In the genomic region with DNA sequence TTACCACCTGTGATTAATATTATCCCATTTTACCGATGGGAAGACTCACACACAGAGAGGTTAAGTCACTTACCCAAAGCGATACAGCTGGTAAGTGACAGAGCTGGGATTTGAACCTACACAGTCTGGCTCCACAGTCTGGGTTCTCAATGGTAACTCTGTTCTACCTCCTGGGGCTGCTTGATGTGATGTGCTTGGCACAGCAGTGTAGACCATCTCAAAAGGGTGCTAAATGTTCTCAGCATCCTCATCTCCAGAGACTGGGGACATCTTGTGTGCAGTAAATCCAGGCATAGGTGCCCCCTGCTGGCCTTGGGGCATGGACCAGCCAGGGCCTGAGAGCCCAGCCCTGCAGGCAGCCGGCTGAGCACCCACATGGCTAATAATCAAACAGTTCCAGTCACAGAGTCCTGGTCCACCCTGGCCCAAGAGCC, we compare ENCODE assay signal across 8 cellular contexts. TPM values are rescaled to one million over a fixed set of nuclear protein-coding genes. Genes with fewer than 3 reads are reported as not detected.
A peak's percentile ranks its signal among the peaks of the same experiment; 100 is the strongest.
DNase-seq lines count a peak whose midpoint lies in the region; ATAC-seq and TF ChIP-seq lines count a peak whose summit lies in the region.

No MANE protein-coding gene starts in this region.

- DNase-seq in Caco-2 (peak; percentile 80 to 90), HFF-Myc (ENCODE audit: extremely low read depth, low read depth) (peak; percentile 19), SK-N-DZ (ENCODE audit: low spot score) (peak; percentile 60), kidney tubule cell (ENCODE audit: low spot score) (peak; percentile 72)

- no peaks in the 10 kb centered on the region for H3K36me3 ChIP-seq in Caco-2 (ENCODE audit: control insufficient read depth, insufficient read depth, low read length)

- BruUV-seq in Caco-2 (replicated peaks; lab: Mats Ljungman, UMichigan): no TSS peak

- no peaks in the 10 kb centered on the region for H3K36me3 Mint-ChIP-seq in Caco-2 (ENCODE audit: insufficient read depth, unreplicated experiment)
- no peaks in the 10 kb centered on the region for H3K36me3 Mint-ChIP-seq in brain
- H3K36me3 Mint-ChIP-seq in stimulated activated memory B cell treated with anti-CD40 and anti-IgM and Interleukin-4, amounts not matched to agents 10 μg/mL and 1 μg/mL and 100 μg/mL, for 72 hours: no peaks in the 10 kb centered on the region

- H3K27ac Mint-ChIP-seq in Caco-2 (ENCODE audit: unreplicated experiment) (no peak overlapping the region), brain (no peak overlapping the region)
- no peak overlapping the region for H3K27ac Mint-ChIP-seq in stimulated activated memory B cell treated with anti-CD40 and anti-IgM and Interleukin-4, amounts not matched to agents 10 μg/mL and 1 μg/mL and 100 μg/mL, for 72 hours

- POLR2A ChIA-PET in Caco-2 (lab: Charles Lee): no interaction called here

- H3K4me3 ChIP-seq in Caco-2 (ENCODE audit: low read depth, low read length) (no peak overlapping the region), HFF-Myc (replicated peaks; ENCODE audit: low read depth, low read length) (no peak overlapping the region)

- no peak overlapping the region for H3K4me3 Mint-ChIP-seq in Caco-2 (ENCODE audit: unreplicated experiment)
- no peak overlapping the region for H3K4me3 Mint-ChIP-seq in brain
- no peak overlapping the region for H3K4me3 Mint-ChIP-seq in stimulated activated memory B cell treated with anti-CD40 and anti-IgM and Interleukin-4, amounts not matched to agents 10 μg/mL and 1 μg/mL and 100 μg/mL, for 72 hours

- H3K27me3 ChIP-seq in Caco-2 (replicated peaks; ENCODE audit: control insufficient read depth, insufficient read depth, low read length): no peaks in the 10 kb centered on the region

- no peaks in the 10 kb centered on the region for H3K9me3 ChIP-seq in Caco-2

- H3K27me3 Mint-ChIP-seq in Caco-2 (ENCODE audit: insufficient read depth, unreplicated experiment): no peaks in the 10 kb centered on the region
- peaks cover 3% of the 10 kb centered on the region for H3K27me3 Mint-ChIP-seq in brain
- peaks cover 56% of the 10 kb centered on the region for H3K27me3 Mint-ChIP-seq in stimulated activated memory B cell treated with anti-CD40 and anti-IgM and Interleukin-4, amounts not matched to agents 10 μg/mL and 1 μg/mL and 100 μg/mL, for 72 hours

- intact Hi-C loops in Caco-2 (cut with micrococcal nuclease; ENCODE audit: unreplicated experiment): loop anchor here (1.0 kb wide), 7 partner anchors 16 to 144 kb away; no protein-coding TSS in a partner anchor

- TF ChIP-seq CTCF in Caco-2 (IDR thresholded peaks at IDR 0.05; ENCODE audit: insufficient read depth in 1 of 2, low read depth in 1 of 2, low read length in 1 of 2, severe bottlenecking in 1 of 2, unreplicated experiment in 1 of 2) (peak; percentile 80 to 95), HFF-Myc (IDR thresholded peaks at IDR 0.05; ENCODE audit: low read depth, low read length, missing control alignments) (peak; percentile 70), brain (conservative IDR thresholded peaks at IDR 0.05) (peak; percentile 43 to 48)

- H3K4me1 Mint-ChIP-seq in Caco-2 (ENCODE audit: low read depth, unreplicated experiment): no peaks in the 10 kb centered on the region
- no peaks in the 10 kb centered on the region for H3K4me1 Mint-ChIP-seq in brain
- peaks cover 7% of the 10 kb centered on the region for H3K4me1 Mint-ChIP-seq in stimulated activated memory B cell treated with anti-CD40 and anti-IgM and Interleukin-4, amounts not matched to agents 10 μg/mL and 1 μg/mL and 100 μg/mL, for 72 hours

- CTCF ChIA-PET in Caco-2 (lab: Charles Lee): interaction anchor here (1.0 to 1.6 kb wide), 3 partner anchors 19 to 129 kb away, joined by 3 to 6 read pairs (median 4); no protein-coding TSS in a partner anchor

- peak; percentile 60 for ATAC-seq in stimulated activated memory B cell treated with anti-CD40 and anti-IgM and Interleukin-4, amounts not matched to agents 10 μg/mL and 1 μg/mL and 100 μg/mL, for 72 hours
- ATAC-seq in GM21723 (IDR thresholded peaks at IDR 0.05; ENCODE audit: unreplicated experiment) (no peak), GM19395 (IDR thresholded peaks at IDR 0.05; ENCODE audit: unreplicated experiment) (no peak)

- H3K9me3 Mint-ChIP-seq in Caco-2 (ENCODE audit: unreplicated experiment) (no peaks in the 10 kb centered on the region), brain (peaks cover 0 to 2% (median 0%) of the 10 kb centered on the region in 5 experiments)
- H3K9me3 Mint-ChIP-seq in stimulated activated memory B cell treated with anti-CD40 and anti-IgM and Interleukin-4, amounts not matched to agents 10 μg/mL and 1 μg/mL and 100 μg/mL, for 72 hours: no peaks in the 10 kb centered on the region

- H3K4me1 ChIP-seq in Caco-2: no peaks in the 10 kb centered on the region

RNA-seq across cellular contexts. Expression of a gene that starts 15.4 kb away (rescaled TPM):
- 31.8 and 32.4 TPM in 2 replicates for total RNA-seq in Caco-2 (2022)
- 72.4 and 75.6 TPM in 2 replicates for polyA plus RNA-seq in SK-N-DZ (2014; cell fraction: cytosol; rRNA removed)
- polyA plus RNA-seq in SK-N-DZ (2014; cell fraction: nucleus; rRNA removed): 225 and 228 TPM in 2 replicates
- 66.4 TPM for polyA plus RNA-seq in brain (ENCODE audit: insufficient read depth, low read depth, low replicate concordance)

RNA-seq across cellular contexts. Expression of a gene that starts 25.6 kb away (rescaled TPM):
- 1.1 and 1.2 TPM in 2 replicates for total RNA-seq in Caco-2 (2022)
- polyA plus RNA-seq in SK-N-DZ (2014; cell fraction: cytosol; rRNA removed): 0.14 TPM in 1 of 2 replicates, not detected in the other
- not detected in 2 replicates for polyA plus RNA-seq in SK-N-DZ (2014; cell fraction: nucleus; rRNA removed)
- 2.4 TPM for polyA plus RNA-seq in brain (ENCODE audit: insufficient read depth, low read depth, low replicate concordance)

RNA-seq across cellular contexts. Expression of a gene that starts 52.1 kb away (rescaled TPM):
- total RNA-seq in Caco-2 (2022): 0.25 TPM in 1 of 2 replicates, not detected in the other
- polyA plus RNA-seq in SK-N-DZ (2014; cell fraction: cytosol; rRNA removed): not detected in 2 replicates
- polyA plus RNA-seq in SK-N-DZ (2014; cell fraction: nucleus; rRNA removed): not detected in 2 replicates
- 0.29 TPM for polyA plus RNA-seq in brain (ENCODE audit: insufficient read depth, low read depth, low replicate concordance)

Comparison
In these comparisons a context has a peak if more than half of its experiments do, and no peak if none do; other contexts are left out.
1. DNase-seq: peak in every context shown above with its lines; median percentile 85 in Caco-2; 72 in kidney tubule cell; 60 in SK-N-DZ; 19 in HFF-Myc.